11 cellular contexts compared by ENCODE assay signal in the genomic region with DNA sequence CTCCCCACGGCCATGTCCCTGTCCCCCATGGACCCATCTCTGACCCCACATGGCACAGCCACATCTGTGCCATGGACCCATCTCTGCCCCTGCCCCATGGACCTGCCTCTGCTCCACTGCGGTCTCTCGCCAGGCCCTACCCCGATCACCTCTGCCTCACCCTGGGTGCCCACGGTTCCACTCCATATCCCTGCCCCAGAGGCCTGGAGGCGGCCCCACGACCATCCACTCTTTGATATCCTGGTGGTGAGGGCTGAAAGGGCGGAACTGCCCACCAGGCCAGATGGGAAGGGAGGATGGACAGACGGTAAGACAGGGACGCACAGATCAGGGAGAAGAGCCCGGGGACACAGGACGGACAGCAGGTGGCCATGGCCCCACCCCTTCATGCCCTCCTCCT. TPM values are rescaled to one million over a fixed set of nuclear protein-coding genes. Genes with fewer than 3 reads are reported as not detected.
DNase-seq lines count a peak whose midpoint lies in the region; ATAC-seq, FAIRE-seq and TF ChIP-seq lines count a peak whose summit lies in the region.
"Had no signal": no experiment of that assay in that cellular context is flagged by ENCODE, and none has a peak within 500 bp of the region (broad histone marks: within the 10 kb centered on the region; RNA-seq: fewer than 3 reads in every experiment).

No MANE protein-coding gene starts in this region.

- FAIRE-seq in GM12892 (lab: Jason Lieb, UNC): no peak

- H3K4me1 Mint-ChIP-seq in T-cell (peaks cover 28 to 39% (median 29%) of the 10 kb centered on the region in 3 donors), glutamatergic neuron (ENCODE audit: low read depth, unreplicated experiment) (peaks cover 11% of the 10 kb centered on the region)

- H3K27me3 Mint-ChIP-seq in T-cell (peaks cover 14 to 20% of the 10 kb centered on the region in 2 donors), glutamatergic neuron (ENCODE audit: unreplicated experiment) (peaks cover 16% of the 10 kb centered on the region)

- H3K27me3 ChIP-seq in stomach: peaks cover 0 to 47% (median 29%) of the 10 kb centered on the region in 3 donors

- POLR2A ChIA-PET in T-cell (lab: Charles Lee): interaction anchor here (0.6 kb wide), 2 partner anchors 63 to 92 kb away, joined by 4 read pairs; no protein-coding TSS in a partner anchor

- H3K36me3 Mint-ChIP-seq in T-cell (peaks cover 8% of the 10 kb centered on the region), glutamatergic neuron (ENCODE audit: unreplicated experiment) (no peaks in the 10 kb centered on the region)

- H3K4me3 Mint-ChIP-seq in T-cell (peak overlapping the region; percentile 21 to 66 (median 35)), glutamatergic neuron (ENCODE audit: unreplicated experiment) (peak overlapping the region; percentile 20)

- H3K36me3 ChIP-seq in stomach: peaks cover 27 to 47% (median 45%) of the 10 kb centered on the region in 4 donors

- H3K9me3 Mint-ChIP-seq in T-cell (no peaks in the 10 kb centered on the region), glutamatergic neuron (ENCODE audit: unreplicated experiment) (peaks cover 11% of the 10 kb centered on the region)

- 30 to 42% (median 36%) methylated on average over 11 to 12 of the region's 12 CpGs for WGBS in stomach, 5 donors

- DNase-seq in activated CD8-positive, alpha-beta memory T cell treated with anti-CD3 and anti-CD28 coated beads for 24 hours: peak; percentile 66
- DNase-seq in activated CD8-positive, alpha-beta memory T cell treated with anti-CD3 and anti-CD28 coated beads, Interleukin-2, amount 50 U/mL, for 48 hours: no peak
- DNase-seq in T-cell: no peak
- no peak for DNase-seq in glutamatergic neuron
- DNase-seq in stomach: no peak
- no peak for DNase-seq in head of caudate nucleus
- no peak for DNase-seq in GM12892 (ENCODE audit: insufficient read length)
- DNase-seq in glomerular visceral epithelial cell (ENCODE audit: extremely low spot score): no peak
- DNase-seq: NCI-H748 treated with DMSO at 0.1 percent for 48 hours had no signal

- CTCF ChIA-PET in T-cell (lab: Charles Lee): interaction anchor here (0.5 to 0.7 kb wide), 2 partner anchors 9 to 288 kb away, joined by 3 to 6 read pairs; no protein-coding TSS in a partner anchor

- H3K27ac Mint-ChIP-seq in T-cell (peak overlapping the region in 1 of 2 donors; percentile 66), glutamatergic neuron (ENCODE audit: unreplicated experiment) (no peak overlapping the region)

- TF ChIP-seq EP300 in stomach (IDR thresholded peaks at IDR 0.05): no peak

- intact Hi-C loops in stomach (cut with DNase I; ENCODE audit: low total_unique reads): no loop called here
- intact Hi-C loops in head of caudate nucleus (cut with DNase I): loop anchor here (5.0 kb wide), 1 partner anchor 338 kb away; the partner anchor contains the start of gene ASF1B

- TF ChIP-seq POLR2A in stomach (IDR thresholded peaks at IDR 0.05): no peak
- no peak for TF ChIP-seq POLR2A in GM12892 (IDR thresholded peaks at IDR 0.05; ENCODE audit: low read depth, low read length)

- H3K4me1 ChIP-seq in stomach: peaks cover 61 to 71% (median 66%) of the 10 kb centered on the region in 4 donors

- H3K9me3 ChIP-seq in stomach: no peaks in the 10 kb centered on the region

- TF ChIP-seq CTCF in glutamatergic neuron (IDR thresholded peaks at IDR 0.05; ENCODE audit: partially characterized antibody, unreplicated experiment): no peak
- TF ChIP-seq CTCF in stomach (IDR thresholded peaks at IDR 0.05): no peak

- peak overlapping the region; percentile 18 to 29 (median 26) for H3K4me3 ChIP-seq in stomach

- peak overlapping the region in 4 of 5 donors; percentile 18 to 82 (median 74) for H3K27ac ChIP-seq in stomach
- H3K27ac ChIP-seq: VCaP had no signal

- ATAC-seq in T-cell (replicated peaks in 1 of 4): no peak

RNA-seq across cellular contexts. Expression of gene PTGER1, which starts 0.3 kb away (rescaled TPM):
- total RNA-seq in T-cell: under 1 TPM in 2 of 5 donors, not detected in 3; 0.23 to 0.25 TPM
- 2.0 TPM for total RNA-seq in glutamatergic neuron (ENCODE audit: unreplicated experiment)
- 1 to 10 TPM in 2 of 5 donors, not detected in 3; 1.2 to 3.3 TPM for total RNA-seq in stomach
- polyA plus RNA-seq in stomach: 1 to 10 TPM in 2 of 3 donors, not detected in 1; 1.4 to 3.4 TPM
- polyA plus RNA-seq in GM12892 (2012; ENCODE audit: missing spikeins): not detected
- polyA plus RNA-seq: right cardiac atrium had no signal

RNA-seq across cellular contexts. Expression of gene GIPC1, which starts 21.1 kb away (rescaled TPM):
- total RNA-seq in T-cell (10 to 100 TPM; 27.5 to 44.4 (median 35.4) TPM), glutamatergic neuron (ENCODE audit: unreplicated experiment) (53.4 TPM), stomach (100 to 1,000 TPM in 4 of 5 donors, 10 to 100 TPM in 1; 73.3 to 662 (median 174) TPM)
- 100 to 1,000 TPM in 2 of 3 donors, 10 to 100 TPM in 1; 98.9 to 126 (median 102) TPM for polyA plus RNA-seq in stomach
- 7.0 TPM for polyA plus RNA-seq in GM12892 (2012; ENCODE audit: missing spikeins)

RNA-seq across cellular contexts. Expression of gene PKN1, which starts 41.7 kb away (rescaled TPM):
- total RNA-seq in T-cell: 100 to 1,000 TPM; 170 to 272 (median 224) TPM
- total RNA-seq in glutamatergic neuron (ENCODE audit: unreplicated experiment): 117 TPM
- total RNA-seq in stomach: 100 to 1,000 TPM in 2 of 5 donors, 10 to 100 TPM in 3; 44.2 to 268 (median 90.4) TPM
- polyA plus RNA-seq in stomach: 10 to 100 TPM; 42.0 to 95.6 (median 85.4) TPM
- polyA plus RNA-seq in GM12892 (2012; ENCODE audit: missing spikeins): 40.0 TPM

RNA-seq across cellular contexts. Expression of gene DNAJB1, which starts 43.4 kb away (rescaled TPM):
- 100 to 1,000 TPM; 158 to 575 (median 165) TPM for total RNA-seq in T-cell
- total RNA-seq in glutamatergic neuron (ENCODE audit: unreplicated experiment): 53.9 TPM
- total RNA-seq in stomach: 10 to 100 TPM in 4 of 5 donors, 1 to 10 TPM in 1; 9.9 to 62.6 (median 33.0) TPM
- polyA plus RNA-seq in stomach: 10 to 100 TPM; 74.9 to 85.8 (median 80.9) TPM
- 23.8 TPM for polyA plus RNA-seq in GM12892 (2012; ENCODE audit: missing spikeins)

RNA-seq across cellular contexts. Expression of gene TECR, which starts 54.6 kb away (rescaled TPM):
- total RNA-seq in T-cell (100 to 1,000 TPM; 137 to 207 (median 171) TPM), glutamatergic neuron (ENCODE audit: unreplicated experiment) (102 TPM), stomach (10 to 100 TPM; 10.5 to 90.4 (median 54.0) TPM)
- polyA plus RNA-seq in stomach: 100 to 1,000 TPM; 114 to 266 (median 166) TPM
- polyA plus RNA-seq in GM12892 (2012; ENCODE audit: missing spikeins): 29.1 TPM
